Comparison of ENCODE assay signal across 5 cellular contexts in the genomic region with DNA sequence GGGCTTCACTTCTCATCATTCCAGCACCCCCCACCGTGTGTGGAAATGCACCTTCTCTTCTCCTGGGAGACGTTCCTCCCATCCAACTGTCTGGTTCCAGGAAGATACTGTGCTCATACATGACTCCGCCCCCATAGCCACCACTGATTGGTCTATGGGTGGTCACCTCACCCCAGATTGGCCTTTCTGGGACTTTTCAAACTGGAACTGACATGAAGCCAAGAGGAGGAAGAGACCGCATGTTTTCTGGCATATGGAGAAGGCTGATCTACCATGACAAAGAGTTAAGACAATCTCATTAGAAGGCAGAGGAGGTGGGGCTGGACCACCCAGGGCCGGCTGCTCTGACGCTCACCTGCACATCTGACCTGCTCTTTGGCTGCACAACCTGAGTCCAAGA.
DNase-seq lines count a peak whose midpoint lies in the region; ATAC-seq and TF ChIP-seq lines count a peak whose summit lies in the region.
"Not testable (repeated sequence)": the region's sequence is repeated elsewhere in the genome, so short reads cannot be mapped to it uniquely, and the experiment has no call there.

No MANE protein-coding gene starts in this region.

- WGBS in spleen, 5 donors, result 76 to 91% (median 83%) methylated on average over 6 of the region's 6 CpGs

- POLR2A ChIA-PET in activated CD8-positive, alpha-beta T cell treated with anti-CD3 and anti-CD28 coated beads for 36 hours (lab: Charles Lee), result not testable (repeated sequence)

- not testable (repeated sequence) for ATAC-seq in activated CD8-positive, alpha-beta T cell treated with anti-CD3 and anti-CD28 coated beads for 36 hours

- H3K27me3 Mint-ChIP-seq in activated CD8-positive, alpha-beta T cell treated with anti-CD3 and anti-CD28 coated beads for 36 hours, result not testable (repeated sequence)
- H3K27me3 Mint-ChIP-seq in chondrocyte (ENCODE audit: low read depth), result peaks cover 15% of the 10 kb centered on the region

- not testable (repeated sequence) for H3K9me3 Mint-ChIP-seq in activated CD8-positive, alpha-beta T cell treated with anti-CD3 and anti-CD28 coated beads for 36 hours; chondrocyte (ENCODE audit: low read depth)

- not testable (repeated sequence) for H3K27ac ChIP-seq in spleen

- TF ChIP-seq CTCF in activated CD8-positive, alpha-beta T cell treated with anti-CD3 and anti-CD28 coated beads for 36 hours (IDR thresholded peaks at IDR 0.05); chondrocyte (IDR thresholded peaks at IDR 0.05); spleen (IDR thresholded peaks at IDR 0.05 in 8 of 11, conservative IDR thresholded peaks at IDR 0.05 in 3 of 11): not testable (repeated sequence)

- not testable (repeated sequence) for H3K36me3 ChIP-seq in spleen

- DNase-seq in NCI-H82 (lab: John Stamatoyannopoulos, UW) (peak; percentile 65), SK-N-DZ (ENCODE audit: low spot score) (peak; percentile 80), chondrocyte (ENCODE audit: low spot score) (peak; percentile 53), spleen (peak; percentile 22)
- DNase-seq in activated CD8-positive, alpha-beta T cell treated with anti-CD3 and anti-CD28 coated beads for 36 hours, result not testable (repeated sequence)

- not testable (repeated sequence) for H3K4me3 ChIP-seq in spleen

- H3K4me1 Mint-ChIP-seq in activated CD8-positive, alpha-beta T cell treated with anti-CD3 and anti-CD28 coated beads for 36 hours (ENCODE audit: low read depth); chondrocyte (ENCODE audit: low read depth): not testable (repeated sequence)

- intact Hi-C loops in activated CD8-positive, alpha-beta T cell treated with anti-CD3 and anti-CD28 coated beads for 36 hours (cut with micrococcal nuclease); spleen (cut with DNase I; ENCODE audit: low total_unique reads): not testable (repeated sequence)

- H3K27me3 ChIP-seq in spleen (replicated peaks in 1 of 7), result peaks cover 0 to 21% (median 0%) of the 10 kb centered on the region in 7 donors

- H3K27ac Mint-ChIP-seq in activated CD8-positive, alpha-beta T cell treated with anti-CD3 and anti-CD28 coated beads for 36 hours, result peak overlapping the region; percentile 18
- H3K27ac Mint-ChIP-seq in chondrocyte (ENCODE audit: unreplicated experiment), result not testable (repeated sequence)

- TF ChIP-seq POLR2A in spleen (IDR thresholded peaks at IDR 0.05), result not testable (repeated sequence)

- CTCF ChIA-PET in activated CD8-positive, alpha-beta T cell treated with anti-CD3 and anti-CD28 coated beads for 36 hours (lab: Charles Lee), result not testable (repeated sequence)

- H3K9me3 ChIP-seq in spleen, result not testable (repeated sequence)

- H3K4me3 Mint-ChIP-seq in activated CD8-positive, alpha-beta T cell treated with anti-CD3 and anti-CD28 coated beads for 36 hours; chondrocyte (ENCODE audit: unreplicated experiment): not testable (repeated sequence)

- not testable (repeated sequence) for H3K36me3 Mint-ChIP-seq in activated CD8-positive, alpha-beta T cell treated with anti-CD3 and anti-CD28 coated beads for 36 hours (ENCODE audit: low read depth); chondrocyte (ENCODE audit: low read depth)

- not testable (repeated sequence) for H3K4me1 ChIP-seq in spleen
